ENCODE assay signal across 19 cellular contexts in genomic region chr2:170213651-170214050, GRCh38. TPM values are rescaled to one million over a fixed set of nuclear protein-coding genes. Genes with fewer than 3 reads are reported as not detected.
"Had no signal": no experiment of that assay in that cellular context is flagged by ENCODE, and none has a peak within 500 bp of the region (broad histone marks: within the 10 kb centered on the region; RNA-seq: fewer than 3 reads in every experiment).

No MANE protein-coding gene starts in this region.

- H3K36me3 ChIP-seq: esophagus squamous epithelium, gastroesophageal sphincter, pancreas, thyroid gland, upper lobe of right lung had no signal

- H3K27ac ChIP-seq: coronary artery, esophagus squamous epithelium, gastroesophageal sphincter, pancreas, thyroid gland, upper lobe of right lung had no signal

- H3K4me3 ChIP-seq: esophagus squamous epithelium, gastroesophageal sphincter, pancreas, thyroid gland, upper lobe of right lung had no signal

- DNase-seq: activated CD4-positive, alpha-beta memory T cell treated with anti-CD3 and anti-CD28 coated beads for 36 hours; activated CD4-positive, alpha-beta T cell treated with anti-CD3 and anti-CD28 coated beads for 36 hours; activated effector memory CD4-positive, alpha-beta T cell treated with anti-CD3 and anti-CD28 coated beads, Interleukin-2, amount 50 U/mL, for 16 hours; activated naive CD4-positive, alpha-beta T cell treated with anti-CD3 and anti-CD28 coated beads, Interleukin-2, amount 10 ng/mL, durations not matched to agents 7 days and 5 days; cerebellar nuclear complex; esophagus squamous epithelium; head of caudate nucleus; hypothalamus; left cardiac atrium; pancreas; right cardiac atrium; stimulated activated CD4-positive, alpha-beta T cell treated with anti-CD3 and anti-CD28 coated beads, Interleukin-12 subunit alpha, Interleukin-12 subunit beta, amount 100 ng/mL, for 4 hours; stimulated activated CD4-positive, alpha-beta T cell treated with anti-CD3 and anti-CD28 coated beads, Interleukin-4, amount 100 ng/mL, for 4 hours; substantia nigra; thyroid gland; upper lobe of right lung had no signal

- ATAC-seq: activated CD4-positive, alpha-beta T cell treated with anti-CD3 and anti-CD28 coated beads for 36 hours; gastroesophageal sphincter; left cardiac atrium; pancreas; right cardiac atrium; upper lobe of right lung had no signal

- H3K4me1 ChIP-seq: pancreas, thyroid gland, upper lobe of right lung had no signal

- H3K27me3 ChIP-seq: esophagus squamous epithelium, gastroesophageal sphincter, pancreas, thyroid gland, upper lobe of right lung had no signal

- H3K9me3 ChIP-seq: esophagus squamous epithelium, gastroesophageal sphincter, pancreas, thyroid gland, upper lobe of right lung had no signal

RNA-seq across cellular contexts. Expression of gene MYO3B, which starts 35.7 kb away (rescaled TPM):
- polyA plus RNA-seq: liver, right cardiac atrium had no signal
